ENCODE assay signal across 8 cellular contexts in genomic region chr5:154756203-154756870, GRCh38. TPM values are rescaled to one million over a fixed set of nuclear protein-coding genes. Genes with fewer than 3 reads are reported as not detected.
DNase-seq lines count a peak whose midpoint lies in the region; ATAC-seq, FAIRE-seq and TF ChIP-seq lines count a peak whose summit lies in the region.

No MANE protein-coding gene starts in this region.

- no peak for DNase-seq in H9
- no peak for DNase-seq in GM12878 (ENCODE audit: low read depth, low spot score)
- peak; percentile 66 for DNase-seq in islet precursor cell
- DNase-seq in stimulated activated CD4-positive, alpha-beta T cell treated with anti-CD3 and anti-CD28 coated beads, Interleukin-12 subunit alpha, Interleukin-12 subunit beta, amount 100 ng/mL, for 48 hours (ENCODE audit: low read depth in 2 of 3, low spot score in 1 of 3), result peak in 2 of 3 donors; percentile 12 to 30
- DNase-seq in NCI-H1694 treated with DMSO at 0.1 percent for 48 hours (lab: John Stamatoyannopoulos, UW), result no peak

- H3K9me3 Mint-ChIP-seq in H9, result peaks cover 0 to 3% of the 10 kb centered on the region in 2 experiments; a peak in 2 of 5 replicates
- no peaks in the 10 kb centered on the region for H3K9me3 Mint-ChIP-seq in T-helper 1 cell treated with Interleukin-12 subunit alpha and Interleukin-12 subunit beta and Interleukin-4 antibody, amounts not matched to agents 30 μg/mL and 1 μg/mL, for 36 hours

- peaks cover 54% of the 10 kb centered on the region for H3K79me2 ChIP-seq in H9 (ENCODE audit: insufficient read depth, low read length)
- H3K79me2 ChIP-seq in GM12878 (ENCODE audit: control insufficient read depth, insufficient read depth, low read length), result peaks cover 75% of the 10 kb centered on the region

- no peaks in the 10 kb centered on the region for H3K36me3 ChIP-seq in GM12878 (ENCODE audit: control insufficient read depth in 2 of 2, insufficient read depth in 2 of 2, low read length in 1 of 2)

- CTCF ChIA-PET in GM12878 (lab: Yijun Ruan, JAX), result no interaction called here

- no peak overlapping the region for H2BK120ac ChIP-seq in H9 (ENCODE audit: low read depth, low read length, poor library complexity, severe bottlenecking)

- H2BK12ac ChIP-seq in H9 (ENCODE audit: insufficient read length, low read depth, low read length), result no peak overlapping the region

- peak overlapping the region; percentile 94 to 96 for H3K4me3 Mint-ChIP-seq in H9
- H3K4me3 Mint-ChIP-seq in T-helper 1 cell treated with Interleukin-12 subunit alpha and Interleukin-12 subunit beta and Interleukin-4 antibody, amounts not matched to agents 30 μg/mL and 1 μg/mL, for 36 hours, result peak overlapping the region; percentile 90

- no peak for TF ChIP-seq RAD21 in GM12878 (IDR thresholded peaks at IDR 0.05; ENCODE audit: insufficient read depth, low read depth, low read length)

- TF ChIP-seq CTCF in H9 (conservative IDR thresholded peaks at IDR 0.05), result no peak
- no peak for TF ChIP-seq CTCF in GM12878 (IDR thresholded peaks at IDR 0.05 in 2 of 3, conservative IDR thresholded peaks at IDR 0.05 in 1 of 3; ENCODE audit: control insufficient read depth in 2 of 3, extremely low read depth in 1 of 3, insufficient read depth in 1 of 3, low read depth in 3 of 3, low read length in 3 of 3)

- peak overlapping the region; percentile 92 for H3K14ac ChIP-seq in H9 (ENCODE audit: insufficient read depth, low read length)

- no peak overlapping the region for H3K56ac ChIP-seq in H9 (ENCODE audit: insufficient read length, low read depth, low read length)

- peaks cover 0 to 5% (median 4%) of the 10 kb centered on the region in 3 experiments; a peak in 3 of 7 replicates for H3K36me3 Mint-ChIP-seq in H9 (ENCODE audit: insufficient read depth in 1 of 3, low read depth in 3 of 3)
- H3K36me3 Mint-ChIP-seq in T-helper 1 cell treated with Interleukin-12 subunit alpha and Interleukin-12 subunit beta and Interleukin-4 antibody, amounts not matched to agents 30 μg/mL and 1 μg/mL, for 36 hours (ENCODE audit: low read depth), result peaks cover 4% of the 10 kb centered on the region

- H3K9ac ChIP-seq in H9 (ENCODE audit: extremely low read depth, insufficient read length, low read length) (peak overlapping the region; percentile 88), GM12878 (ENCODE audit: control insufficient read depth, insufficient read depth, low read length) (peak overlapping the region; percentile 96)

- no peak overlapping the region for H3K27ac ChIP-seq in H9 (ENCODE audit: insufficient read length, low read depth, low read length)
- H3K27ac ChIP-seq in GM12878 (ENCODE audit: control insufficient read depth, insufficient read depth), result peak overlapping the region; percentile 89

- in situ Hi-C loops in GM12878 (cut with MboI), result no loop called here

- no peak overlapping the region for H2AFZ ChIP-seq in H9 (ENCODE audit: low read length)
- H2AFZ ChIP-seq in GM12878 (ENCODE audit: control insufficient read depth, low read depth, low read length), result 0 out of 2 replicates have a peak overlapping the region, but pooled peaks have one; percentile 15

- peak overlapping the region; percentile 100 for H3K4me3 ChIP-seq in GM12878

- SMC1A ChIA-PET in GM12878 (lab: Charles Lee; ENCODE audit: uncharacterized antibody, unreplicated experiment), result no interaction called here

- H2AK5ac ChIP-seq in H9 (ENCODE audit: insufficient read length, low read length), result no peak overlapping the region

- peaks cover 52 to 53% of the 10 kb centered on the region in 2 experiments for H3K4me1 Mint-ChIP-seq in H9
- H3K4me1 Mint-ChIP-seq in T-helper 1 cell treated with Interleukin-12 subunit alpha and Interleukin-12 subunit beta and Interleukin-4 antibody, amounts not matched to agents 30 μg/mL and 1 μg/mL, for 36 hours (ENCODE audit: low read depth), result peaks cover 48% of the 10 kb centered on the region

- H4K20me1 ChIP-seq in H9 (ENCODE audit: control insufficient read depth, insufficient read depth, insufficient read length) (no peaks in the 10 kb centered on the region), GM12878 (ENCODE audit: control insufficient read depth, insufficient read depth) (peaks cover 4% of the 10 kb centered on the region; the same call in 1 of the 2 replicates)

- no peaks in the 10 kb centered on the region for H3K27me3 ChIP-seq in H9 (ENCODE audit: insufficient read depth, low read length)
- H3K27me3 ChIP-seq in GM12878 (replicated peaks in 1 of 2; ENCODE audit: control insufficient read depth in 2 of 2, insufficient read depth in 2 of 2, low read length in 1 of 2), result no peaks in the 10 kb centered on the region

- no peak overlapping the region; the same call in 1 of the 2 replicates for H2BK15ac ChIP-seq in H9 (ENCODE audit: low read depth, low read length)

- WGBS in H9 (ENCODE audit: extremely low coverage, insufficient read length, low lambda C conversion rate), result no CpG with 5 or more reads among the region's 48 CpGs
- WGBS in GM12878 (ENCODE audit: insufficient coverage, insufficient replicate concordance, low lambda C conversion rate, missing lambda C conversion rate), result 1% methylated on average over 48 of the region's 48 CpGs

- ATAC-seq in GM12878, result peak; percentile 10
- ATAC-seq in GM21390 (IDR thresholded peaks at IDR 0.05; ENCODE audit: unreplicated experiment), result no peak
- no peak for ATAC-seq in GM21515 (IDR thresholded peaks at IDR 0.05; ENCODE audit: unreplicated experiment)

- H3T11ph ChIP-seq in H9 (ENCODE audit: low read length), result no peak overlapping the region

- BruUV-seq in GM12878 (replicated peaks; lab: Mats Ljungman, UMichigan), result no TSS peak

- no peak overlapping the region for H4K8ac ChIP-seq in H9 (replicated peaks; ENCODE audit: insufficient read length, low read depth, low read length)

- H3K4me2 ChIP-seq in H9 (ENCODE audit: insufficient read depth, insufficient read length, low read length) (peak overlapping the region; percentile 95), GM12878 (ENCODE audit: control insufficient read depth, insufficient read depth) (peak overlapping the region; percentile 71)

- H3K4ac ChIP-seq in H9 (ENCODE audit: low read depth, low read length), result no peak overlapping the region

- H3K23me2 ChIP-seq in H9 (ENCODE audit: insufficient read length, low read depth, low read length, poor library complexity, severe bottlenecking), result peaks cover 11% of the 10 kb centered on the region

- no peaks in the 10 kb centered on the region for H3K79me1 ChIP-seq in H9 (ENCODE audit: insufficient read depth, low read depth, low read length, poor library complexity, severe bottlenecking)

- RAD21 ChIA-PET in GM12878 (lab: Charles Lee; ENCODE audit: unreplicated experiment), result no interaction called here

- H2BK20ac ChIP-seq in H9 (ENCODE audit: low read depth, low read length, poor library complexity, severe bottlenecking), result no peak overlapping the region

- POLR2A ChIA-PET in GM12878 (lab: Charles Lee), result interaction anchor here (0.6 kb wide), 1 partner anchor 21 kb away, joined by 3 read pairs; no protein-coding TSS in a partner anchor

- H4K5ac ChIP-seq in H9 (ENCODE audit: insufficient read length, low read depth, low read length), result no peak overlapping the region

- peak overlapping the region; percentile 90 to 95 (median 91) for H3K27ac Mint-ChIP-seq in H9
- peak overlapping the region; percentile 89 for H3K27ac Mint-ChIP-seq in T-helper 1 cell treated with Interleukin-12 subunit alpha and Interleukin-12 subunit beta and Interleukin-4 antibody, amounts not matched to agents 30 μg/mL and 1 μg/mL, for 36 hours

- no peaks in the 10 kb centered on the region for H3K9me3 ChIP-seq in H9 (ENCODE audit: control insufficient read depth, low read depth, low read length)
- no peaks in the 10 kb centered on the region for H3K9me3 ChIP-seq in GM12878 (replicated peaks; ENCODE audit: control insufficient read depth, insufficient read depth, low read length)

- intact Hi-C loops in GM12878 (cut with micrococcal nuclease; ENCODE audit: unreplicated experiment), result loop anchor here (2.0 to 10.0 kb wide), 4 partner anchors 56 to 252 kb away; partner anchors contain the start of gene GEMIN5

- no peak overlapping the region for H3K23ac ChIP-seq in H9 (ENCODE audit: insufficient read length, low read depth, low read length)

- no peak overlapping the region for H3K18ac ChIP-seq in H9 (ENCODE audit: insufficient read length, low read depth, low read length)

- H4K91ac ChIP-seq in H9 (ENCODE audit: insufficient read length, low read depth, low read length), result no peak overlapping the region

- peaks cover 2% of the 10 kb centered on the region; the same call in 1 of the 2 replicates for H3K27me3 Mint-ChIP-seq in H9 (ENCODE audit: low read depth)
- H3K27me3 Mint-ChIP-seq in T-helper 1 cell treated with Interleukin-12 subunit alpha and Interleukin-12 subunit beta and Interleukin-4 antibody, amounts not matched to agents 30 μg/mL and 1 μg/mL, for 36 hours (ENCODE audit: low read depth), result no peaks in the 10 kb centered on the region

- FAIRE-seq in GM12878 (lab: Jason Lieb, UNC), result no peak

- peaks cover 7% of the 10 kb centered on the region for H3K4me1 ChIP-seq in H9 (ENCODE audit: insufficient read depth, low read length)
- peaks cover 26% of the 10 kb centered on the region for H3K4me1 ChIP-seq in GM12878 (ENCODE audit: control insufficient read depth, insufficient read depth, low read length)

- no peak for TF ChIP-seq EP300 in GM12878 (IDR thresholded peaks at IDR 0.05; ENCODE audit: borderline replicate concordance in 1 of 2, control insufficient read depth in 1 of 2, low read depth in 2 of 2, low read length in 2 of 2)

- H2BK5ac ChIP-seq in H9 (ENCODE audit: insufficient read length, low read length), result no peak overlapping the region

- TF ChIP-seq POLR2A in GM12878 (IDR thresholded peaks at IDR 0.05; ENCODE audit: low read depth, low read length), result peak; percentile 58

RNA-seq across cellular contexts. Expression of gene LARP1, which starts 1.2 kb away (rescaled TPM):
- total RNA-seq in H9 (2021) (370 and 405 TPM in 2 replicates), GM12878 (2014; rRNA removed) (54.0 and 63.2 TPM in 2 replicates), GM12878 (2014; rRNA removed; fragmentation: Illumina TruSeq; extraction: Trizol) (59.8 and 63.1 TPM in 2 replicates), GM12878 (2021) (219 and 227 TPM in 2 replicates)
- total RNA-seq in GM12878 (2013; cell fraction: nucleolus; rRNA removed), result 116 and 118 TPM in 2 replicates
- polyA plus RNA-seq in GM12878 (2011; ENCODE audit: low read depth), result 45.4 TPM
- polyA plus RNA-seq in GM12878 (2011; rRNA removed) (30.0 and 58.4 TPM in 2 replicates), GM12878 (2014; fragmentation: Illumina TruSeq; extraction: Trizol) (132 and 140 TPM in 2 replicates), GM12878 (2014; fragmentation: Nextera tagmentation; extraction: Ambion mirVana) (10 to 100 TPM; 22.6 to 39.3 TPM), GM12878 (2014; rRNA removed) (83.7 and 90.5 TPM in 2 replicates), GM12878 (2016; fragmentation: Nextera tagmentation; extraction: Ambion mirVana) (10 to 100 TPM; 30.0 to 34.3 TPM)
- polyA plus RNA-seq in GM12878 (2011; cell fraction: cytosol; rRNA removed), result 42.4 and 55.8 TPM in 2 replicates
- 99.6 and 121 TPM in 2 replicates for polyA plus RNA-seq in GM12878 (2011; cell fraction: nucleus; rRNA removed)
- 57.6 and 61.3 TPM in 2 replicates for polyA plus RNA-seq in GM12878 (2012)
- polyA minus RNA-seq in GM12878 (2011; rRNA and poly(A)+ RNA removed), result 67.0 and 86.7 TPM in 2 replicates
- 44.5 and 48.9 TPM in 2 replicates for polyA minus RNA-seq in GM12878 (2011; cell fraction: cytosol; rRNA and poly(A)+ RNA removed)
- polyA minus RNA-seq in GM12878 (2011; cell fraction: nucleus; rRNA and poly(A)+ RNA removed), result 58.8 and 110 TPM in 2 replicates

Comparison
In these comparisons a context has a peak if more than half of its experiments do, and no peak if none do; other contexts are left out.
1. DNase-seq: peak in islet precursor cell (single experiment) and stimulated activated CD4-positive, alpha-beta T cell treated with anti-CD3 and anti-CD28 coated beads, Interleukin-12 subunit alpha, Interleukin-12 subunit beta, amount 100 ng/mL, for 48 hours (2 of 3); none in H9 (single experiment), GM12878 (single experiment) and NCI-H1694 treated with DMSO at 0.1 percent for 48 hours (single experiment).